Comparison of ENCODE assay signal across 12 cellular contexts in the genomic region with DNA sequence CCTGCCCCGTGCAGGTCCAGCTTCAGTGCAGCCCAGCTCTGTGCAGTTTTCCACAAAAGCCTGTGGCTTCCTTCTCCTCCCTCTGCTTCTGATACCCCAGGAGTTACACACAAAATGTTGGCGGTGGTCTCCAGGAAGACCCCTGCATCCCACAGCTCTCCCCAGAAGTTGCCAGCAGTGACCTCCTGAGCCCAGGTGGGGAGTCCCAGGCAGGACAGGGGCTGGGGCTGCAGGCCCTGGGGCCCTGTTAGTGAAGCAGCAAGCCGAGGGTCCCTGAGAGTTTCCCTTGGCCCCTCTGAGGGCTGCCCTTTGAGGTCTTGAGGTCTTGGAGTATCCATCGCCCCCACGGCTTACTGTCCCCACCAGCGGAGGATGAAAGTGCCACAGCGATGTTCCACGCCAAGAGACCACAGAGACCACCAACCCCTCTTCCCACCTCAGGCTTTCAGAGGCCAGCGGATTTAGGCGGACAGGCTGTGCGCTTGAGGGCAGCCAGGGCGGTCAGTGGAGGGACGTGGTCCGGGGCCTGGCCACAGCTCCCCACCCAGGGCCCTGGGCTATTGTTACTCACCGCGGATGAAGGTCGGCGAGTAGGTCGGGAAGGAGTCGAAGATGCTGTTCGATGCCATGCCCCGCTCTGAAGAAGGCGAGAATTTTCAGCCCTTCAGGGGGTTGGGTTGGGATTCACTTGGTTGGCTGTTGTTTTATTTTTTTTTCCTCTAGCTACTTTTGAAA. TPM values are rescaled to one million over a fixed set of nuclear protein-coding genes. Genes with fewer than 3 reads are reported as not detected.
DNase-seq lines count a peak whose midpoint lies in the region; ATAC-seq, FAIRE-seq and TF ChIP-seq lines count a peak whose summit lies in the region.
"Had no signal": no experiment of that assay in that cellular context is flagged by ENCODE, and none has a peak within 500 bp of the region (broad histone marks: within the 10 kb centered on the region; RNA-seq: fewer than 3 reads in every experiment).

No MANE protein-coding gene starts in this region.

- no peak for DNase-seq in GM12864 (ENCODE audit: low read depth)
- DNase-seq in MM.1S, result no peak
- no peak for DNase-seq in brain microvascular endothelial cell
- DNase-seq in T-helper 9 cell, result no peak
- DNase-seq in HepG2 (ENCODE audit: low spot score), result no peak
- no peak for DNase-seq in GM23248
- DNase-seq: occipital lobe, SHP77 had no signal

- intact Hi-C loops in HepG2 (cut with micrococcal nuclease; ENCODE audit: unreplicated experiment), result no loop called here

- H3K4me2 ChIP-seq in MM.1S (ENCODE audit: low read depth, low read length), result peak overlapping the region; percentile 87
- H3K4me2 ChIP-seq in HepG2 (ENCODE audit: low read depth, low read length), result no peak overlapping the region
- no peak overlapping the region for H3K4me2 ChIP-seq in GM23248 (ENCODE audit: unreplicated experiment)

- peak overlapping the region; percentile 62 for H3K9ac ChIP-seq in MM.1S (ENCODE audit: low read length)
- no peak overlapping the region for H3K9ac ChIP-seq in HepG2 (ENCODE audit: insufficient read depth, low read depth, low read length)
- no peak overlapping the region for H3K9ac ChIP-seq in GM23248

- BruUV-seq in HepG2 (replicated peaks; lab: Mats Ljungman, UMichigan), result no TSS peak

- H3F3A ChIP-seq in MM.1S (ENCODE audit: insufficient read depth, low read length) (peaks cover 14% of the 10 kb centered on the region), GM23248 (ENCODE audit: insufficient read depth) (no peaks in the 10 kb centered on the region)

- H3K36me3 ChIP-seq in MM.1S (replicated peaks; ENCODE audit: insufficient read depth, low read length) (no peaks in the 10 kb centered on the region), brain microvascular endothelial cell (replicated peaks) (no peaks in the 10 kb centered on the region), HepG2 (replicated peaks in 1 of 2; ENCODE audit: control insufficient read depth in 1 of 2, insufficient read depth in 2 of 2, low read length in 2 of 2) (no peaks in the 10 kb centered on the region), GM23248 (ENCODE audit: low read depth) (no peaks in the 10 kb centered on the region)

- H3K9me2 ChIP-seq in MM.1S (replicated peaks; ENCODE audit: insufficient read depth, low read length) (no peaks in the 10 kb centered on the region), GM23248 (ENCODE audit: insufficient read depth) (no peaks in the 10 kb centered on the region)

- H4K20me1 ChIP-seq in MM.1S (ENCODE audit: insufficient read depth, low read length) (no peaks in the 10 kb centered on the region), HepG2 (ENCODE audit: insufficient read depth, low read length) (no peaks in the 10 kb centered on the region), GM23248 (ENCODE audit: insufficient read depth) (no peaks in the 10 kb centered on the region)

- peak overlapping the region; percentile 87; the same call in 1 of the 2 replicates for H3K27ac ChIP-seq in MM.1S (ENCODE audit: low read length)
- H3K27ac ChIP-seq in brain microvascular endothelial cell, result peak overlapping the region; percentile 64
- H3K27ac ChIP-seq in skin epidermis, result peak overlapping the region in 12 of 21 experiments; percentile 9 to 83 (median 60)
- H3K27ac ChIP-seq in HepG2 (ENCODE audit: extremely low read length, insufficient read depth, low read length), result no peak overlapping the region
- no peak overlapping the region for H3K27ac ChIP-seq in GM23248
- H3K27ac ChIP-seq: HL-60 had no signal

- in situ Hi-C loops in brain microvascular endothelial cell (cut with HindIII; ENCODE audit: low pct_ligation_motif_present, low sequenced_read_pairs) (no loop called here), HepG2 (cut with HindIII; ENCODE audit: extremely low pct_ligation_motif_present, low pct_unique_long_range_greater_than_20kb) (no loop called here), GM23248 (cut with MboI) (no loop called here)

- no peak for FAIRE-seq in HepG2 (lab: Jason Lieb, UNC)

- H3K4me1 ChIP-seq in MM.1S (ENCODE audit: low read length), result peaks cover 19% of the 10 kb centered on the region
- H3K4me1 ChIP-seq in HepG2 (ENCODE audit: insufficient read depth, low read length), result no peaks in the 10 kb centered on the region
- no peaks in the 10 kb centered on the region for H3K4me1 ChIP-seq in GM23248 (ENCODE audit: insufficient read depth)

- CTCF ChIA-PET in HepG2 (lab: Yijun Ruan, JAX; ENCODE audit: low intra/inter-chr PET ratio, low total read pairs), result no interaction called here

- H3K79me2 ChIP-seq in MM.1S (ENCODE audit: low read length) (no peaks in the 10 kb centered on the region), HepG2 (ENCODE audit: insufficient read depth, low read length) (no peaks in the 10 kb centered on the region), GM23248 (ENCODE audit: insufficient read depth) (no peaks in the 10 kb centered on the region)

- TF ChIP-seq POLR2A in HepG2 (IDR thresholded peaks at IDR 0.05; ENCODE audit: insufficient read depth in 1 of 2, low read depth in 2 of 2, low read length in 2 of 2), result no peak

- peak overlapping the region; percentile 72; the same call in 1 of the 2 replicates for H2AFZ ChIP-seq in MM.1S (ENCODE audit: low read length)
- H2AFZ ChIP-seq in HepG2 (ENCODE audit: low read length), result no peak overlapping the region
- H2AFZ ChIP-seq in GM23248, result no peak overlapping the region

- peak overlapping the region; percentile 81 for H3K4me3 ChIP-seq in GM12864 (ENCODE audit: low read depth, low read length)
- H3K4me3 ChIP-seq in MM.1S (ENCODE audit: low read length), result peak overlapping the region; percentile 52; the same call in 1 of the 2 replicates
- H3K4me3 ChIP-seq in brain microvascular endothelial cell (ENCODE audit: low read depth, low read length), result peak overlapping the region; percentile 17
- H3K4me3 ChIP-seq in skin epidermis, result peak overlapping the region in 3 of 7 experiments; percentile 7 to 20 (median 15)
- no peak overlapping the region for H3K4me3 ChIP-seq in HepG2 (replicated peaks in 1 of 3; ENCODE audit: insufficient read depth in 1 of 3, low read depth in 2 of 3, low read length in 3 of 3)
- H3K4me3 ChIP-seq in GM23248, result no peak overlapping the region

- TF ChIP-seq EP300 in HepG2 (IDR thresholded peaks at IDR 0.05; ENCODE audit: low read depth in 2 of 2, low read length in 2 of 2) (no peak), HepG2 (CRISPR knock-in tag; IDR thresholded peaks at IDR 0.05; ENCODE audit: borderline replicate concordance) (no peak)

- H3K27me3 ChIP-seq in MM.1S (replicated peaks; ENCODE audit: insufficient read depth, low read length), result peaks cover 4% of the 10 kb centered on the region; the same call in 1 of the 2 replicates
- H3K27me3 ChIP-seq in brain microvascular endothelial cell (replicated peaks), result no peaks in the 10 kb centered on the region
- peaks cover 2 to 56% of the 10 kb centered on the region in 2 experiments; a peak in 3 of 5 replicates for H3K27me3 ChIP-seq in HepG2 (ENCODE audit: control insufficient read depth in 1 of 2, insufficient read depth in 2 of 2, low read length in 2 of 2)
- no peaks in the 10 kb centered on the region for H3K27me3 ChIP-seq in GM23248 (replicated peaks; ENCODE audit: insufficient read depth)

- no peak for ATAC-seq in HepG2
- no peak for ATAC-seq in GM21447 (IDR thresholded peaks at IDR 0.05; ENCODE audit: unreplicated experiment)

- H3K9me3 ChIP-seq in MM.1S (replicated peaks; ENCODE audit: insufficient read depth, low read length), result no peaks in the 10 kb centered on the region
- no peaks in the 10 kb centered on the region for H3K9me3 ChIP-seq in HepG2 (ENCODE audit: low read length)
- no peaks in the 10 kb centered on the region for H3K9me3 ChIP-seq in GM23248 (ENCODE audit: low read depth)

- no peak for TF ChIP-seq RAD21 in HepG2 (CRISPR knock-in tag; IDR thresholded peaks at IDR 0.05)

- POLR2A ChIA-PET in HepG2 (lab: Yijun Ruan, JAX), result no interaction called here

- 65% methylated on average over 15 of the region's 23 CpGs for WGBS in HepG2 (ENCODE audit: low lambda C conversion rate)
- WGBS in GM23248 (ENCODE audit: low coverage in 1 of 2, low lambda C conversion rate in 2 of 2, missing lambda C conversion rate in 2 of 2), 2 experiments, result 86 to 89% methylated on average over 22 to 23 of the region's 23 CpGs

- TF ChIP-seq CTCF in GM12864 (IDR thresholded peaks at IDR 0.05; ENCODE audit: low read depth, low read length, missing control alignments) (no peak), MM.1S (IDR thresholded peaks at IDR 0.05; ENCODE audit: low read length) (no peak), brain microvascular endothelial cell (IDR thresholded peaks at IDR 0.05; ENCODE audit: low read depth, low read length, missing control alignments) (no peak), HepG2 (CRISPR knock-in tag; IDR thresholded peaks at IDR 0.05) (no peak)

RNA-seq across cellular contexts. Expression of gene RUNX3, which starts 34.0 kb away (rescaled TPM):
- total RNA-seq in HepG2 (2016; rRNA removed; fragmentation: Illumina TruSeq; extraction: Trizol), result 0.04 TPM in 1 of 2 replicates, not detected in the other
- total RNA-seq in HepG2 (2016; cell fraction: cytosol; rRNA removed; fragmentation: Illumina TruSeq; extraction: Trizol; ENCODE audit: low read depth), result not detected in 2 replicates
- 0.04 and 0.06 TPM in 2 replicates for total RNA-seq in HepG2 (2016; cell fraction: insoluble cytoplasmic fraction; rRNA removed; fragmentation: Illumina TruSeq; extraction: Trizol)
- total RNA-seq in HepG2 (2016; cell fraction: membrane; rRNA removed; fragmentation: Illumina TruSeq; extraction: Trizol), result 0.07 TPM in 1 of 2 replicates, not detected in the other
- total RNA-seq in HepG2 (2016; cell fraction: nucleus; rRNA removed; fragmentation: Illumina TruSeq; extraction: Trizol), result not detected in 2 replicates
- polyA plus RNA-seq in HepG2 (2011; rRNA removed) (0.17 and 0.22 TPM in 2 replicates), GM23248 (2016; fragmentation: Nextera tagmentation; extraction: Ambion mirVana) (1.3 and 1.4 TPM in 2 replicates)
- polyA plus RNA-seq in HepG2 (2011; cell fraction: cytosol; rRNA removed), result 0.12 and 0.21 TPM in 2 replicates
- 0.26 and 0.35 TPM in 2 replicates for polyA plus RNA-seq in HepG2 (2011; cell fraction: nucleus; rRNA removed)
- polyA plus RNA-seq in HepG2 (2012), result 0.67 and 0.68 TPM in 2 replicates
- polyA plus RNA-seq in HepG2 (2016; cell fraction: cytosol; fragmentation: Illumina TruSeq; extraction: Trizol; ENCODE audit: low read depth), result 0.07 TPM in 1 of 2 replicates, not detected in the other
- polyA plus RNA-seq in HepG2 (2016; cell fraction: insoluble cytoplasmic fraction; fragmentation: Illumina TruSeq; extraction: Trizol; ENCODE audit: low read depth), result 0.05 and 0.15 TPM in 2 replicates
- 0.09 and 0.14 TPM in 2 replicates for polyA plus RNA-seq in HepG2 (2016; cell fraction: membrane; fragmentation: Illumina TruSeq; extraction: Trizol; ENCODE audit: low read depth)
- 0.19 TPM in 1 of 2 replicates, not detected in the other for polyA plus RNA-seq in HepG2 (2016; cell fraction: nucleus; fragmentation: Illumina TruSeq; extraction: Trizol; ENCODE audit: insufficient read depth, low read depth)
- 0.74 TPM in 1 of 2 replicates, not detected in the other for polyA minus RNA-seq in HepG2 (2011; rRNA and poly(A)+ RNA removed; ENCODE audit: low replicate concordance)
- polyA minus RNA-seq in HepG2 (2011; cell fraction: cytosol; rRNA and poly(A)+ RNA removed), result 0.18 and 0.89 TPM in 2 replicates
- polyA minus RNA-seq in HepG2 (2011; cell fraction: nucleus; rRNA and poly(A)+ RNA removed), result 0.12 TPM in 1 of 2 replicates, not detected in the other
- total RNA-seq in GM23248 (2014; rRNA removed; shearing (Covaris generic)), result 0.43 and 2.7 TPM in 2 replicates
- total RNA-seq: NCI-H460 had no signal

Comparison
In these comparisons a context has a peak if more than half of its experiments do, and no peak if none do; other contexts are left out.
1. H3K4me3 ChIP-seq: peak in GM12864 (single experiment), MM.1S (single experiment) and brain microvascular endothelial cell (single experiment); none in HepG2 (0 of 3) and GM23248 (single experiment).
2. H3K27ac ChIP-seq: peak in MM.1S (single experiment), brain microvascular endothelial cell (single experiment) and skin epidermis (12 of 21); none in HepG2 (single experiment) and GM23248 (single experiment).